In genomic region chr10:111756541-111757061, GRCh38 we compare ENCODE assay signal across 8 cellular contexts.
DNase-seq lines count a peak whose midpoint lies in the region; ATAC-seq, FAIRE-seq and TF ChIP-seq lines count a peak whose summit lies in the region.

No MANE protein-coding gene starts in this region.

- ATAC-seq in pancreas (peak; percentile 40 to 78 (median 63)), GM21825 (IDR thresholded peaks at IDR 0.05; ENCODE audit: unreplicated experiment) (no peak)

- H3K4me3 ChIP-seq in GM23248, result peak overlapping the region; percentile 29
- no peak overlapping the region for H3K4me3 ChIP-seq in pancreas

- no peak for TF ChIP-seq POLR2A in erythroblast (IDR thresholded peaks at IDR 0.05; ENCODE audit: low read length)

- no peaks in the 10 kb centered on the region for H4K20me1 ChIP-seq in GM23248 (ENCODE audit: insufficient read depth)

- no peaks in the 10 kb centered on the region for H3K9me2 ChIP-seq in GM23248 (ENCODE audit: insufficient read depth)

- H3K27ac ChIP-seq in GM23248 (no peak overlapping the region), pancreas (no peak overlapping the region)

- intact Hi-C loops in pancreas (cut with DNase I), result loop anchor here in 1 of 3 donors (10.0 kb wide), 1 partner anchor 378 kb away; no protein-coding TSS in a partner anchor

- H3K9ac ChIP-seq in GM23248, result no peak overlapping the region

- H3K9me3 ChIP-seq in GM23248 (ENCODE audit: low read depth), result no peaks in the 10 kb centered on the region
- no peaks in the 10 kb centered on the region for H3K9me3 ChIP-seq in pancreas

- FAIRE-seq in pancreas (lab: Jason Lieb, UNC), result no peak

- peak in 3 of 4 donors; percentile 12 to 25 (median 18) for TF ChIP-seq CTCF in pancreas (IDR thresholded peaks at IDR 0.05)

- in situ Hi-C loops in GM23248 (cut with MboI), result no loop called here

- H3K79me2 ChIP-seq in GM23248 (ENCODE audit: insufficient read depth), result no peaks in the 10 kb centered on the region

- peak overlapping the region; percentile 74 for H2AFZ ChIP-seq in GM23248

- H3K27me3 ChIP-seq in GM23248 (replicated peaks; ENCODE audit: insufficient read depth), result no peaks in the 10 kb centered on the region
- H3K27me3 ChIP-seq in pancreas, result no peaks in the 10 kb centered on the region

- H3K4me1 ChIP-seq in GM23248 (ENCODE audit: insufficient read depth) (peaks cover 9% of the 10 kb centered on the region; the same call in 1 of the 2 replicates), pancreas (no peaks in the 10 kb centered on the region)

- DNase-seq in SKM-1 treated with dmso at 0.1 percent for 144 hours (lab: John Stamatoyannopoulos, UW; ENCODE audit: unreplicated experiment) (peak; percentile 13), SKM-1 (lab: John Stamatoyannopoulos, UW; ENCODE audit: unreplicated experiment) (no peak), GM23248 (peak; percentile 82), NCI-H82 treated with DMSO at 0.1 percent for 48 hours (lab: John Stamatoyannopoulos, UW; ENCODE audit: unreplicated experiment) (peak; percentile 45), erythroblast (lab: John Stamatoyannopoulos, UW) (peak; percentile 3 to 28), pancreas (peak; percentile 5 to 59 (median 22)), NCI-H226 (no peak)

- no peaks in the 10 kb centered on the region for H3K36me3 ChIP-seq in GM23248 (ENCODE audit: low read depth)
- H3K36me3 ChIP-seq in pancreas, result no peaks in the 10 kb centered on the region

- 8 to 12% methylated on average over 10 of the region's 10 CpGs for WGBS in GM23248 (ENCODE audit: low coverage in 1 of 2, low lambda C conversion rate in 2 of 2, missing lambda C conversion rate in 2 of 2), 2 experiments
- 11 to 13% methylated on average over 10 of the region's 10 CpGs for WGBS in pancreas, 2 donors

- peak overlapping the region; percentile 42 for H3K4me2 ChIP-seq in GM23248 (ENCODE audit: unreplicated experiment)

- no peaks in the 10 kb centered on the region for H3F3A ChIP-seq in GM23248 (ENCODE audit: insufficient read depth)

Comparison
In these comparisons a context has a peak if more than half of its experiments do, and no peak if none do; other contexts are left out.
1. DNase-seq: peak in SKM-1 treated with dmso at 0.1 percent for 144 hours (single experiment), GM23248 (single experiment), NCI-H82 treated with DMSO at 0.1 percent for 48 hours (single experiment), erythroblast (2 of 2) and pancreas (6 of 6); none in SKM-1 (single experiment) and NCI-H226 (single experiment).